25 cellular contexts compared by ENCODE assay signal in genomic region chr4:33323393-33323792, GRCh38.
DNase-seq lines count a peak whose midpoint lies in the region; FAIRE-seq and TF ChIP-seq lines count a peak whose summit lies in the region.
"Had no signal": no experiment of that assay in that cellular context is flagged by ENCODE, and none has a peak within 500 bp of the region (broad histone marks: within the 10 kb centered on the region; RNA-seq: fewer than 3 reads in every experiment).

No MANE protein-coding gene starts in this region.

- H3K27ac ChIP-seq in small intestine (ENCODE audit: low read depth in 1 of 2, low read length in 1 of 2) (no peak overlapping the region), endodermal cell (ENCODE audit: low read depth, low read length) (no peak overlapping the region)
- H3K27ac ChIP-seq: BLaER1, HL-60 had no signal

- H3K4me3 Mint-ChIP-seq in endodermal cell: no peak overlapping the region
- H3K4me3 Mint-ChIP-seq: CD14-positive monocyte; CD8-positive, alpha-beta T cell; GM23338; IgD-negative memory B cell had no signal

- H3K4me3 ChIP-seq in bronchial epithelial cell (ENCODE audit: low read depth, low read length) (no peak overlapping the region), small intestine (ENCODE audit: low read depth in 1 of 2, low read length in 2 of 2) (no peak overlapping the region), endodermal cell (ENCODE audit: low read length) (no peak overlapping the region)
- H3K4me3 ChIP-seq: BLaER1, GM23338 had no signal

- H3K9me3 ChIP-seq in small intestine (ENCODE audit: control insufficient read depth, low read depth) (no peaks in the 10 kb centered on the region), endodermal cell (ENCODE audit: control insufficient read depth, low read length) (peaks cover 36% of the 10 kb centered on the region)
- H3K9me3 ChIP-seq: BLaER1 had no signal

- H3K27ac Mint-ChIP-seq in endodermal cell: no peak overlapping the region
- H3K27ac Mint-ChIP-seq: CD14-positive monocyte; CD8-positive, alpha-beta T cell; GM23338; IgD-negative memory B cell had no signal

- no peaks in the 10 kb centered on the region for H3K36me3 Mint-ChIP-seq in endodermal cell (ENCODE audit: low read depth)
- H3K36me3 Mint-ChIP-seq: CD14-positive monocyte; CD8-positive, alpha-beta T cell; IgD-negative memory B cell had no signal

- H3K36me3 ChIP-seq in bronchial epithelial cell (ENCODE audit: control insufficient read depth, insufficient read depth, low read length) (no peaks in the 10 kb centered on the region), small intestine (ENCODE audit: control insufficient read depth in 2 of 2, insufficient read depth in 2 of 2, low read length in 2 of 2) (no peaks in the 10 kb centered on the region), endodermal cell (ENCODE audit: control insufficient read depth, insufficient read depth, low read length) (no peaks in the 10 kb centered on the region)
- H3K36me3 ChIP-seq: BLaER1 had no signal

- WGBS in small intestine, 3 donors: 65 to 90% (median 85%) methylated on average over 1 of the region's 1 CpG
- WGBS in endodermal cell (ENCODE audit: insufficient coverage in 1 of 2, insufficient read length in 1 of 2), 2 experiments: 93% methylated on average over 1 of the region's 1 CpG; no CpG with 5 or more reads in 1 of the 2 experiments

- no peaks in the 10 kb centered on the region for H3K27me3 Mint-ChIP-seq in endodermal cell (ENCODE audit: insufficient read depth)
- H3K27me3 Mint-ChIP-seq: IgD-negative memory B cell had no signal

- TF ChIP-seq CTCF in bronchial epithelial cell (IDR thresholded peaks at IDR 0.05; ENCODE audit: insufficient read depth, low read length, severe bottlenecking) (no peak), endodermal cell (conservative IDR thresholded peaks at IDR 0.05) (no peak)

- DNase-seq in HT1080 (ENCODE audit: low read depth) (peak; percentile 60), RKO (ENCODE audit: low spot score) (peak; percentile 43), bronchial epithelial cell (ENCODE audit: low read depth) (peak; percentile 33), iris pigment epithelial cell (ENCODE audit: low read depth) (peak; percentile 6), small intestine (no peak), NCI-H2171 treated with DMSO at 0.1 percent for 48 hours (lab: John Stamatoyannopoulos, UW) (no peak), anterior cingulate cortex (lab: John Stamatoyannopoulos, UW) (no peak), endodermal cell (no peak)
- DNase-seq: 8988T; CD8-positive, alpha-beta T cell; COR-L47; DMS 273 treated with DMSO at 0.1 percent for 48 hours; DMS53; DND-41; EL; HCEC 1CT had no signal

- no peaks in the 10 kb centered on the region for H3K4me1 Mint-ChIP-seq in endodermal cell
- H3K4me1 Mint-ChIP-seq: CD14-positive monocyte, GM23338 had no signal

- H3K27me3 ChIP-seq in bronchial epithelial cell (ENCODE audit: control insufficient read depth, insufficient read depth, low read length): no peaks in the 10 kb centered on the region
- no peaks in the 10 kb centered on the region for H3K27me3 ChIP-seq in small intestine (ENCODE audit: control insufficient read depth in 2 of 2, insufficient read depth in 2 of 2, low read length in 2 of 2)
- no peaks in the 10 kb centered on the region for H3K27me3 ChIP-seq in endodermal cell (ENCODE audit: control insufficient read depth, insufficient read depth, low read length, poor library complexity, severe bottlenecking)
- H3K27me3 ChIP-seq: BLaER1 had no signal

- H3K9ac ChIP-seq in endodermal cell (ENCODE audit: extremely low read depth, low read length, poor library complexity, severe bottlenecking): no peak overlapping the region
- H3K9ac ChIP-seq: BLaER1 had no signal

- no peak for FAIRE-seq in bronchial epithelial cell (lab: Jason Lieb, UNC)
- no peak for FAIRE-seq in small intestine (lab: Jason Lieb, UNC)
- FAIRE-seq: G401.6, GM12891, H54, HTR-8/SVneo had no signal

- peaks cover 28% of the 10 kb centered on the region for H3K9me3 Mint-ChIP-seq in endodermal cell

- H3K4me1 ChIP-seq in small intestine (ENCODE audit: control insufficient read depth in 2 of 2, insufficient read depth in 1 of 2, low read depth in 1 of 2, low read length in 1 of 2) (no peaks in the 10 kb centered on the region), endodermal cell (ENCODE audit: control insufficient read depth, insufficient read depth, low read length) (no peaks in the 10 kb centered on the region)
- H3K4me1 ChIP-seq: BLaER1 had no signal

Comparison
In these comparisons a context has a peak if more than half of its experiments do, and no peak if none do; other contexts are left out.
1. DNase-seq: peak in HT1080 (single experiment), RKO (single experiment), bronchial epithelial cell (single experiment) and iris pigment epithelial cell (single experiment); none in small intestine (single experiment), NCI-H2171 treated with DMSO at 0.1 percent for 48 hours (single experiment), anterior cingulate cortex (0 of 58) and endodermal cell (single experiment).